In genomic region chr2:96526101-96526591, GRCh38 we compare ENCODE assay signal across 22 cellular contexts. TPM values are rescaled to one million over a fixed set of nuclear protein-coding genes. Genes with fewer than 3 reads are reported as not detected.
DNase-seq lines count a peak whose midpoint lies in the region; ATAC-seq, FAIRE-seq and TF ChIP-seq lines count a peak whose summit lies in the region.
"Had no signal": no experiment of that assay in that cellular context is flagged by ENCODE, and none has a peak within 500 bp of the region (broad histone marks: within the 10 kb centered on the region; RNA-seq: fewer than 3 reads in every experiment).

No MANE protein-coding gene starts in this region.

- no peak for TF ChIP-seq EP300 in GM12878 (IDR thresholded peaks at IDR 0.05; ENCODE audit: borderline replicate concordance in 1 of 2, control insufficient read depth in 1 of 2, low read depth in 2 of 2, low read length in 2 of 2)

- no peaks in the 10 kb centered on the region for H3K36me3 Mint-ChIP-seq in stimulated activated naive B cell treated with anti-CD40 and anti-IgM and Interleukin-4, amounts not matched to agents 10 μg/mL and 1 μg/mL and 100 μg/mL, for 72 hours
- H3K36me3 Mint-ChIP-seq: naive B cell had no signal

- no peaks in the 10 kb centered on the region for H3K27me3 ChIP-seq in KMS-11 (ENCODE audit: insufficient read depth, low read depth)
- H3K27me3 ChIP-seq in GM12878 (replicated peaks in 1 of 2; ENCODE audit: control insufficient read depth in 2 of 2, insufficient read depth in 2 of 2, low read length in 1 of 2) = no peaks in the 10 kb centered on the region
- H3K27me3 ChIP-seq: heart right ventricle had no signal

- in situ Hi-C loops in GM12878 (cut with MboI) = no loop called here

- TF ChIP-seq CTCF in KMS-11 (conservative IDR thresholded peaks at IDR 0.05; ENCODE audit: low read depth, low read length) (no peak), GM12878 (IDR thresholded peaks at IDR 0.05 in 2 of 3, conservative IDR thresholded peaks at IDR 0.05 in 1 of 3; ENCODE audit: control insufficient read depth in 2 of 3, extremely low read depth in 1 of 3, insufficient read depth in 1 of 3, low read depth in 3 of 3, low read length in 3 of 3) (no peak)

- no peaks in the 10 kb centered on the region for H3K36me3 ChIP-seq in KMS-11 (ENCODE audit: insufficient read depth)
- no peaks in the 10 kb centered on the region for H3K36me3 ChIP-seq in GM12878 (ENCODE audit: control insufficient read depth in 2 of 2, insufficient read depth in 2 of 2, low read length in 1 of 2)
- H3K36me3 ChIP-seq: heart right ventricle had no signal

- no peak for FAIRE-seq in GM12878 (lab: Jason Lieb, UNC)
- FAIRE-seq: astrocyte, colon, endometrium had no signal

- peaks cover 86% of the 10 kb centered on the region for H3K4me1 ChIP-seq in KMS-11 (ENCODE audit: low read depth, poor library complexity, severe bottlenecking)
- H3K4me1 ChIP-seq in GM12878 (ENCODE audit: control insufficient read depth, insufficient read depth, low read length) = peaks cover 76% of the 10 kb centered on the region
- H3K4me1 ChIP-seq: Caco-2 had no signal

- CTCF ChIA-PET in GM12878 (lab: Yijun Ruan, JAX) = interaction anchor here (0.9 to 3.3 kb wide), 7 partner anchors 15 to 294 kb away, joined by 3 to 30 read pairs (median 8); no protein-coding TSS in a partner anchor

- H3K27ac Mint-ChIP-seq in stimulated activated naive B cell treated with anti-CD40 and anti-IgM and Interleukin-4, amounts not matched to agents 10 μg/mL and 1 μg/mL and 100 μg/mL, for 72 hours = no peak overlapping the region

- H4K20me1 ChIP-seq in KMS-11 (ENCODE audit: insufficient read depth) (no peaks in the 10 kb centered on the region), GM12878 (ENCODE audit: control insufficient read depth, insufficient read depth) (no peaks in the 10 kb centered on the region)

- peaks cover 3 to 10% of the 10 kb centered on the region in 2 donors for H3K27me3 Mint-ChIP-seq in stimulated activated naive B cell treated with anti-CD40 and anti-IgM and Interleukin-4, amounts not matched to agents 10 μg/mL and 1 μg/mL and 100 μg/mL, for 72 hours
- H3K27me3 Mint-ChIP-seq: naive B cell had no signal

- H3K9ac ChIP-seq in KMS-11 (peak overlapping the region; percentile 95), GM12878 (ENCODE audit: control insufficient read depth, insufficient read depth, low read length) (no peak overlapping the region)

- SMC1A ChIA-PET in GM12878 (lab: Charles Lee; ENCODE audit: uncharacterized antibody, unreplicated experiment) = interaction anchor here (0.7 to 4.1 kb wide), 6 partner anchors 8 to 118 kb away, joined by 3 to 48 read pairs (median 4); partner anchors contain the start of gene ARID5A

- POLR2A ChIA-PET in GM12878 (lab: Charles Lee) = interaction anchor here (0.5 to 7.9 kb wide), 8 partner anchors 8 to 241 kb away, joined by 3 to 106 read pairs (median 4); partner anchors contain the start of gene ARID5A

- ATAC-seq in GM12878 (no peak), GM21367 (IDR thresholded peaks at IDR 0.05; ENCODE audit: unreplicated experiment) (no peak)
- ATAC-seq in stimulated activated naive B cell treated with anti-CD40 and anti-IgM and Interleukin-4, amounts not matched to agents 10 μg/mL and 1 μg/mL and 100 μg/mL, for 72 hours (replicated peaks) = no peak
- ATAC-seq: heart right ventricle had no signal

- peak overlapping the region; percentile 98 for H3K4me2 ChIP-seq in KMS-11
- H3K4me2 ChIP-seq in GM12878 (ENCODE audit: control insufficient read depth, insufficient read depth) = peak overlapping the region; percentile 98

- BruUV-seq in GM12878 (replicated peaks; lab: Mats Ljungman, UMichigan) = no TSS peak

- no peaks in the 10 kb centered on the region for H3K79me2 ChIP-seq in KMS-11 (ENCODE audit: insufficient read depth, low read depth)
- H3K79me2 ChIP-seq in GM12878 (ENCODE audit: control insufficient read depth, insufficient read depth, low read length) = no peaks in the 10 kb centered on the region

- H3K4me3 ChIP-seq in KMS-11 (IDR thresholded peaks at IDR 0.05; ENCODE audit: insufficient read depth, low read depth, low read length) = no peak overlapping the region
- H3K4me3 ChIP-seq in GM12878 = no peak overlapping the region; the same call in 1 of the 2 replicates
- H3K4me3 ChIP-seq: SK-N-MC had no signal

- no peaks in the 10 kb centered on the region for H3K9me3 Mint-ChIP-seq in stimulated activated naive B cell treated with anti-CD40 and anti-IgM and Interleukin-4, amounts not matched to agents 10 μg/mL and 1 μg/mL and 100 μg/mL, for 72 hours
- H3K9me3 Mint-ChIP-seq: naive B cell had no signal

- 0 out of 2 replicates have a peak overlapping the region, but pooled peaks have one; percentile 8 for H2AFZ ChIP-seq in KMS-11 (ENCODE audit: low read depth)
- no peak overlapping the region for H2AFZ ChIP-seq in GM12878 (ENCODE audit: control insufficient read depth, low read depth, low read length)

- no peaks in the 10 kb centered on the region for H3K9me3 ChIP-seq in GM12878 (replicated peaks; ENCODE audit: control insufficient read depth, insufficient read depth, low read length)
- H3K9me3 ChIP-seq: Caco-2, heart right ventricle had no signal

- TF ChIP-seq RAD21 in GM12878 (IDR thresholded peaks at IDR 0.05; ENCODE audit: insufficient read depth, low read depth, low read length) = no peak

- WGBS in GM12878 (ENCODE audit: insufficient coverage, insufficient replicate concordance, low lambda C conversion rate, missing lambda C conversion rate) = 60% methylated on average over 12 of the region's 12 CpGs

- peak; percentile 59 for DNase-seq in activated effector memory CD4-positive, alpha-beta T cell treated with anti-CD3 and anti-CD28 coated beads, Interleukin-2, amount 50 U/mL, for 16 hours
- DNase-seq in activated effector memory CD4-positive, alpha-beta T cell treated with Interleukin-2 at 50 U/mL for 16 hours = no peak
- DNase-seq in GM12878 (ENCODE audit: low read depth, low spot score) = no peak
- DNase-seq in stimulated activated CD8-positive, alpha-beta memory T cell treated with anti-CD3 and anti-CD28 coated beads, Interleukin-4, amount 100 ng/mL, for 48 hours = peak; percentile 31
- no peak for DNase-seq in NCI-H82 treated with DMSO at 0.1 percent for 48 hours (lab: John Stamatoyannopoulos, UW; ENCODE audit: unreplicated experiment)
- no peak for DNase-seq in stimulated activated naive B cell treated with anti-CD40 and anti-IgM and Interleukin-4, amounts not matched to agents 10 μg/mL and 1 μg/mL and 100 μg/mL, for 72 hours
- DNase-seq: activated CD4-positive, alpha-beta T cell treated with anti-CD3 and anti-CD28 coated beads, Interleukin-2, amount 50 U/mL, for 4 hours; activated gamma-delta T cell; Caco-2; heart right ventricle; Karpas-422; naive B cell; NCI-H1105; NCI-H69; stimulated activated CD4-positive, alpha-beta T cell treated with anti-CD3 and anti-CD28 coated beads, Interleukin-2, amount 100 ng/mL, for 24 hours; substantia nigra had no signal

- RAD21 ChIA-PET in GM12878 (lab: Charles Lee; ENCODE audit: unreplicated experiment) = interaction anchor here (1.1 to 7.4 kb wide), 9 partner anchors 11 to 119 kb away, joined by 3 to 60 read pairs (median 5); partner anchors contain the start of gene ARID5A

- H3K4me1 Mint-ChIP-seq in stimulated activated naive B cell treated with anti-CD40 and anti-IgM and Interleukin-4, amounts not matched to agents 10 μg/mL and 1 μg/mL and 100 μg/mL, for 72 hours = peaks cover 56 to 81% of the 10 kb centered on the region in 2 donors

- intact Hi-C loops in GM12878 (cut with micrococcal nuclease; ENCODE audit: unreplicated experiment) = loop anchor here (2.0 to 5.0 kb wide), 2 partner anchors 39 to 379 kb away; partner anchors contain the start of gene DUSP2

- TF ChIP-seq POLR2A in GM12878 (IDR thresholded peaks at IDR 0.05; ENCODE audit: low read depth, low read length) = no peak

- H3K27ac ChIP-seq in KMS-11 (peak overlapping the region; percentile 96), GM12878 (ENCODE audit: control insufficient read depth, insufficient read depth) (peak overlapping the region; percentile 97)
- H3K27ac ChIP-seq: SK-N-MC had no signal

- peak overlapping the region in 1 of 2 donors; percentile 80 for H3K4me3 Mint-ChIP-seq in stimulated activated naive B cell treated with anti-CD40 and anti-IgM and Interleukin-4, amounts not matched to agents 10 μg/mL and 1 μg/mL and 100 μg/mL, for 72 hours

RNA-seq across cellular contexts. Expression of gene ARID5A, which starts 10.4 kb away (rescaled TPM):
- 85.2 and 91.3 TPM in 2 replicates for total RNA-seq in GM12878 (2013; cell fraction: nucleolus; rRNA removed)
- total RNA-seq in GM12878 (2014; rRNA removed) (46.2 and 46.8 TPM in 2 replicates), GM12878 (2014; rRNA removed; fragmentation: Illumina TruSeq; extraction: Trizol) (22.2 and 25.3 TPM in 2 replicates), GM12878 (2021) (82.7 and 87.9 TPM in 2 replicates)
- 16.0 TPM for polyA plus RNA-seq in GM12878 (2011; ENCODE audit: low read depth)
- polyA plus RNA-seq in GM12878 (2011; rRNA removed) (13.3 and 28.5 TPM in 2 replicates), GM12878 (2014; fragmentation: Illumina TruSeq; extraction: Trizol) (3.1 and 18.1 TPM in 2 replicates), GM12878 (2014; fragmentation: Nextera tagmentation; extraction: Ambion mirVana) (1 to 10 TPM in 1 of 2 experiments, under 1 TPM in 1; 0.76 to 3.8 TPM), GM12878 (2014; rRNA removed) (79.3 and 83.3 TPM in 2 replicates), GM12878 (2016; fragmentation: Nextera tagmentation; extraction: Ambion mirVana) (10 to 100 TPM; 76.2 to 87.1 TPM)
- polyA plus RNA-seq in GM12878 (2011; cell fraction: cytosol; rRNA removed) = 39.3 and 54.4 TPM in 2 replicates
- polyA plus RNA-seq in GM12878 (2011; cell fraction: nucleus; rRNA removed) = 160 and 161 TPM in 2 replicates
- polyA plus RNA-seq in GM12878 (2012) = 47.3 and 50.2 TPM in 2 replicates
- 12.7 and 34.9 TPM in 2 replicates for polyA minus RNA-seq in GM12878 (2011; rRNA and poly(A)+ RNA removed)
- polyA minus RNA-seq in GM12878 (2011; cell fraction: cytosol; rRNA and poly(A)+ RNA removed) = 26.1 and 28.5 TPM in 2 replicates
- polyA minus RNA-seq in GM12878 (2011; cell fraction: nucleus; rRNA and poly(A)+ RNA removed) = 22.6 and 34.3 TPM in 2 replicates

RNA-seq across cellular contexts. Expression of gene NEURL3, which starts 21.0 kb away (rescaled TPM):
- 2.2 and 2.9 TPM in 2 replicates for total RNA-seq in GM12878 (2013; cell fraction: nucleolus; rRNA removed)
- total RNA-seq in GM12878 (2014; rRNA removed) (0.85 and 0.98 TPM in 2 replicates), GM12878 (2014; rRNA removed; fragmentation: Illumina TruSeq; extraction: Trizol) (0.09 and 0.31 TPM in 2 replicates), GM12878 (2021) (0.44 and 0.72 TPM in 2 replicates)
- polyA plus RNA-seq in GM12878 (2011; ENCODE audit: low read depth) = 0.16 TPM
- polyA plus RNA-seq in GM12878 (2011; rRNA removed) (4.4 and 6.3 TPM in 2 replicates), GM12878 (2014; fragmentation: Illumina TruSeq; extraction: Trizol) (0.10 TPM in 1 of 2 replicates, not detected in the other), GM12878 (2014; fragmentation: Nextera tagmentation; extraction: Ambion mirVana) (under 1 TPM; 0.03 to 0.07 TPM), GM12878 (2014; rRNA removed) (0.39 and 0.51 TPM in 2 replicates), GM12878 (2016; fragmentation: Nextera tagmentation; extraction: Ambion mirVana) (under 1 TPM; 0.55 to 0.79 TPM)
- polyA plus RNA-seq in GM12878 (2011; cell fraction: cytosol; rRNA removed) = 6.6 and 7.9 TPM in 2 replicates
- 7.3 and 12.0 TPM in 2 replicates for polyA plus RNA-seq in GM12878 (2011; cell fraction: nucleus; rRNA removed)
- 0.42 and 0.72 TPM in 2 replicates for polyA plus RNA-seq in GM12878 (2012)
- 1.9 and 2.2 TPM in 2 replicates for polyA minus RNA-seq in GM12878 (2011; rRNA and poly(A)+ RNA removed)
- 0.52 and 1.2 TPM in 2 replicates for polyA minus RNA-seq in GM12878 (2011; cell fraction: cytosol; rRNA and poly(A)+ RNA removed)
- polyA minus RNA-seq in GM12878 (2011; cell fraction: nucleus; rRNA and poly(A)+ RNA removed) = 0.96 and 1.3 TPM in 2 replicates

Comparison
In these comparisons a context has a peak if more than half of its experiments do, and no peak if none do; other contexts are left out.
1. DNase-seq: peak in activated effector memory CD4-positive, alpha-beta T cell treated with anti-CD3 and anti-CD28 coated beads, Interleukin-2, amount 50 U/mL, for 16 hours (single experiment) and stimulated activated CD8-positive, alpha-beta memory T cell treated with anti-CD3 and anti-CD28 coated beads, Interleukin-4, amount 100 ng/mL, for 48 hours (single experiment); none in activated effector memory CD4-positive, alpha-beta T cell treated with Interleukin-2 at 50 U/mL for 16 hours (single experiment), GM12878 (single experiment), NCI-H82 treated with DMSO at 0.1 percent for 48 hours (single experiment) and stimulated activated naive B cell treated with anti-CD40 and anti-IgM and Interleukin-4, amounts not matched to agents 10 μg/mL and 1 μg/mL and 100 μg/mL, for 72 hours (single experiment).